Comparison of ENCODE assay signal across 31 cellular contexts in genomic region chr11:61259363-61259762, GRCh38. TPM values are rescaled to one million over a fixed set of nuclear protein-coding genes. Genes with fewer than 3 reads are reported as not detected.
"Had no signal": no experiment of that assay in that cellular context is flagged by ENCODE, and none has a peak within 500 bp of the region (broad histone marks: within the 10 kb centered on the region; RNA-seq: fewer than 3 reads in every experiment).

No MANE protein-coding gene starts in this region.

- H3K36me3 ChIP-seq: ovary, spleen, suprapubic skin, transverse colon, upper lobe of right lung, uterus had no signal

- DNase-seq: naive thymus-derived CD4-positive, alpha-beta T cell; natural killer cell; occipital lobe; ovary; psoas muscle; right cardiac atrium; spleen; stimulated activated CD4-positive, alpha-beta T cell treated with anti-CD3 and anti-CD28 coated beads, Interleukin-12 subunit alpha, Interleukin-12 subunit beta, amount 100 ng/mL, for 4 hours; stimulated activated CD4-positive, alpha-beta T cell treated with anti-CD3 and anti-CD28 coated beads, Interleukin-1b, Interleukin-23, amount 100 ng/mL, for 48 hours; stimulated activated CD4-positive, alpha-beta T cell treated with anti-CD3 and anti-CD28 coated beads, Interleukin-4, amount 100 ng/mL, for 1 hour; stimulated activated CD4-positive, alpha-beta T cell treated with anti-CD3 and anti-CD28 coated beads, Interleukin-4, amount 100 ng/mL, for 4 hours; stimulated activated CD8-positive, alpha-beta memory T cell treated with anti-CD3 and anti-CD28 coated beads, Interleukin-4, amount 100 ng/mL, for 48 hours; stimulated activated naive CD4-positive, alpha-beta T cell; stimulated activated naive CD8-positive, alpha-beta T cell treated with anti-CD3 and anti-CD28 coated beads, Interleukin-15, amount 100 ng/mL, for 72 hours; stimulated activated naive CD8-positive, alpha-beta T cell treated with anti-CD3 and anti-CD28 coated beads, Interleukin-15, Interleukin-2, amounts not matched to agents 100 U/mL and 50 U/mL, for 24 hours; substantia nigra; testis; tibial artery; transverse colon; upper lobe of right lung; uterus had no signal

- H3K79me2 ChIP-seq: parathyroid adenoma had no signal

- H3K9ac ChIP-seq: parathyroid adenoma had no signal

- H3K27me3 ChIP-seq: ovary, spleen, suprapubic skin, testis, tibial artery, transverse colon, upper lobe of right lung, uterus had no signal

- H2AFZ ChIP-seq: parathyroid adenoma had no signal

- H3K4me3 ChIP-seq: ovary, psoas muscle, skin epidermis, smooth muscle cell, spleen, suprapubic skin, testis, tibial artery, transverse colon, upper lobe of right lung, uterus had no signal

- H3K4me1 ChIP-seq: parathyroid adenoma, psoas muscle, spleen, suprapubic skin, testis, tibial artery, transverse colon, upper lobe of right lung, uterus had no signal

- H3K9me3 ChIP-seq: ovary, psoas muscle, spleen, suprapubic skin, testis, tibial artery, transverse colon, upper lobe of right lung, uterus had no signal

- H3K4me2 ChIP-seq: smooth muscle cell had no signal

- ATAC-seq: naive thymus-derived CD4-positive, alpha-beta T cell; natural killer cell; psoas muscle; right cardiac atrium; sciatic nerve; stimulated activated memory B cell treated with anti-CD40 and anti-IgM and Interleukin-4, amounts not matched to agents 10 μg/mL and 1 μg/mL and 100 μg/mL, for 72 hours; stimulated activated naive CD8-positive, alpha-beta T cell treated with anti-CD3 and anti-CD28 coated beads, Interleukin-15, amount 100 ng/mL, for 72 hours; stimulated activated naive CD8-positive, alpha-beta T cell treated with anti-CD3 and anti-CD28 coated beads, Interleukin-15, Interleukin-2, amounts not matched to agents 100 U/mL and 50 U/mL, for 24 hours had no signal

- H3K27ac ChIP-seq: ovary, parathyroid adenoma, psoas muscle, skin epidermis, spleen, suprapubic skin, testis, tibial artery, transverse colon, upper lobe of right lung, uterus had no signal

RNA-seq across cellular contexts. Expression of gene PGA5, which starts 18.4 kb away (rescaled TPM):
- total RNA-seq: naive thymus-derived CD4-positive, alpha-beta T cell; natural killer cell; neural crest cell; occipital lobe; osteoblast; renal cortical epithelial cell; sciatic nerve; smooth muscle cell; suprapubic skin; upper lobe of right lung; uterus had no signal
- polyA plus RNA-seq: naive thymus-derived CD4-positive, alpha-beta T cell had no signal

RNA-seq across cellular contexts. Expression of gene VWCE, which starts 35.8 kb away (rescaled TPM):
- polyA plus RNA-seq: naive thymus-derived CD4-positive, alpha-beta T cell had no signal

RNA-seq across cellular contexts. Expression of gene PGA4, which starts 37.2 kb away (rescaled TPM):
- total RNA-seq: natural killer cell, neural crest cell, osteoblast, renal cortical epithelial cell, sciatic nerve, smooth muscle cell had no signal
- polyA plus RNA-seq: naive thymus-derived CD4-positive, alpha-beta T cell; smooth muscle cell had no signal

RNA-seq across cellular contexts. Expression of gene PGA3, which starts 56.0 kb away (rescaled TPM):
- total RNA-seq: natural killer cell, neural crest cell, osteoblast, progenitor cell of endocrine pancreas, renal cortical epithelial cell, sciatic nerve, smooth muscle cell, upper lobe of right lung had no signal
- polyA plus RNA-seq: naive thymus-derived CD4-positive, alpha-beta T cell; smooth muscle cell had no signal
